In the genomic region with DNA sequence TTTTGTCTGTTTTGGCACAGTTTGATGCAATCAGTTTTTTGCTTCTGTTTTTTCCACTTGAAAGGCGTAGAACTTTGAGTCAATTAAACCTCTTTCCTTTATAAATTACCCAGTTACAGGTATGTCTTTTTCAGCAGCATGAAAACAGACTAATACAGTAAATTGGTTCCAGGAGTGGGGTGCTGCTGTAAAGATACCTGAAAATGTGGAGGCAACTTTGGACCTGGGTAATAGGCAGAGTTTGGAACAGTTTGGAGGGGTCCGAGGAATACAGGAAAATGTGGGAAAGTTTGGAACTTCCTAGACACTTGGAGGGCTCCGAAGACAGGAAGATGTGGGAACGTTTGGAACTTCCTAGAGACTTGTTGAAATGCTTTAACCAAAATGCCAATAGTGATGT, we compare ENCODE assay signal across 34 cellular contexts.
"Had no signal": no experiment of that assay in that cellular context is flagged by ENCODE, and none has a peak within 500 bp of the region (broad histone marks: within the 10 kb centered on the region; RNA-seq: fewer than 3 reads in every experiment).

No MANE protein-coding gene starts in this region.

- H3K4me3 ChIP-seq: MG63 had no signal

- DNase-seq: Karpas-422, Kasumi-1, MG63, MM.1S, MV-4-11, NCI-H1048, NCI-H1092, NCI-H1092 treated with DMSO at 0.1 percent for 48 hours, NCI-H1105, NCI-H1105 treated with DMSO at 0.1 percent for 48 hours, NCI-H1417, NCI-H1417 treated with DMSO at 0.1 percent for 48 hours, NCI-H1436, NCI-H1436 treated with DMSO at 0.1 percent for 48 hours, NCI-H146, NCI-H1694, NCI-H1694 treated with DMSO at 0.1 percent for 48 hours, NCI-H187, NCI-H187 treated with DMSO at 0.1 percent for 48 hours, NCI-H1930, NCI-H2029, NCI-H2029 treated with DMSO at 0.1 percent for 48 hours, NCI-H2081, NCI-H2081 treated with DMSO at 0.1 percent for 48 hours, NCI-H2107, NCI-H2171, NCI-H2171 treated with DMSO at 0.1 percent for 48 hours, NCI-H2227 treated with DMSO at 0.1 percent for 48 hours, NCI-H226, NCI-H345, NCI-H446, NCI-H446 treated with DMSO at 0.1 percent for 48 hours, NCI-H510A, NCI-H524 had no signal

- H3K27me3 ChIP-seq: MG63 had no signal
